In genomic region chr1:155256101-155256852, GRCh38 we compare ENCODE assay signal across 1 cellular context.
TF ChIP-seq lines count a peak whose summit lies in the region.

No MANE protein-coding gene starts in this region.

TF ChIP-seq in K562, 482 proteins besides CTCF, POLR2A, EP300 and RAD21:
- TF ChIP-seq NFATC3 (IDR thresholded peaks at IDR 0.05) (no peak), ZNF282 (CRISPR knock-in tag; IDR thresholded peaks at IDR 0.05) (0 out of 2 replicates have a peak, but pooled peaks have one; percentile 41), FOXA3 (CRISPR knock-in tag; conservative IDR thresholded peaks at IDR 0.05 in 1 of 2, IDR thresholded peaks at IDR 0.05 in 1 of 2) (0 out of 4 replicates have a peak, but pooled peaks of 1 of the 2 experiments have one; percentile 13), TAF1 (IDR thresholded peaks at IDR 0.05; ENCODE audit: control insufficient read depth, extremely low read depth, insufficient read depth, low read length, severe bottlenecking) (peak; percentile 6)
